28 cellular contexts compared by ENCODE assay signal in genomic region chr12:108432423-108432822, GRCh38.
DNase-seq lines count a peak whose midpoint lies in the region; ATAC-seq, FAIRE-seq and TF ChIP-seq lines count a peak whose summit lies in the region.
"Had no signal": no experiment of that assay in that cellular context is flagged by ENCODE, and none has a peak within 500 bp of the region (broad histone marks: within the 10 kb centered on the region; RNA-seq: fewer than 3 reads in every experiment).

No MANE protein-coding gene starts in this region.

- POLR2A ChIA-PET in K562 (lab: Yijun Ruan, JAX) (no interaction called here), H1 (lab: Charles Lee; ENCODE audit: partially characterized antibody) (interaction anchor here (0.6 kb wide), 1 partner anchor 108 kb away, joined by 3 read pairs; no protein-coding TSS in a partner anchor)

- TF ChIP-seq POLR2A in K562 (conservative IDR thresholded peaks at IDR 0.05) (no peak), H1 (IDR thresholded peaks at IDR 0.05; ENCODE audit: control extremely low read depth in 1 of 2, low read depth in 2 of 2, low read length in 2 of 2) (no peak)

- H2AFZ ChIP-seq in GM23338 (0 out of 2 replicates have a peak overlapping the region, but pooled peaks have one; percentile 38), K562 (ENCODE audit: low read depth, low read length) (no peak overlapping the region), H1 (ENCODE audit: low read length) (no peak overlapping the region), neural cell (ENCODE audit: low read depth, low read length) (peak overlapping the region; percentile 65)

- DNase-seq in GM23338 (ENCODE audit: low spot score): no peak
- no peak for DNase-seq in K562 (ENCODE audit: extremely low read depth in 1 of 4, low spot score in 3 of 4)
- DNase-seq in H1 (ENCODE audit: low read depth in 1 of 2, low spot score in 2 of 2): no peak
- DNase-seq in effector memory CD4-positive, alpha-beta T cell: no peak
- no peak for DNase-seq in stimulated activated naive CD8-positive, alpha-beta T cell treated with anti-CD3 and anti-CD28 coated beads, Interleukin-15, Interleukin-2, amounts not matched to agents 100 U/mL and 50 U/mL, for 24 hours
- DNase-seq in NCI-H1048 (lab: John Stamatoyannopoulos, UW): no peak
- DNase-seq: 8988T; ACHN; BE2C; C1 segment of cervical spinal cord; CD4-positive, alpha-beta memory T cell; CD4-positive, CD25-positive, alpha-beta regulatory T cell; CD8-positive, alpha-beta memory T cell; COR-L47; DMS 273 treated with DMSO at 0.1 percent for 48 hours; DMS153; DMS53; DMS79; DND-41; EL; GF-D8 had no signal

- ATAC-seq in GM23338 (no peak), K562 (no peak)
- ATAC-seq in stimulated activated naive CD8-positive, alpha-beta T cell treated with anti-CD3 and anti-CD28 coated beads, Interleukin-15, Interleukin-2, amounts not matched to agents 100 U/mL and 50 U/mL, for 24 hours: no peak

- H2BK15ac ChIP-seq in H1 (ENCODE audit: low read length): no peak overlapping the region

- WGBS in K562 (ENCODE audit: insufficient coverage, low coverage, missing lambda C conversion rate): 0% methylated on average over 4 of the region's 4 CpGs
- whole genome bisulfite sequencing in H1 (ENCODE audit: extremely low coverage in 1 of 2, insufficient coverage in 1 of 2, insufficient read length in 1 of 2, insufficient replicate concordance in 2 of 2, low coverage in 1 of 2, low lambda C conversion rate in 2 of 2, missing lambda C conversion rate in 1 of 2), 2 experiments: 92% methylated on average over 4 of the region's 4 CpGs; no CpG with 5 or more reads in 1 of the 2 experiments

- H4K5ac ChIP-seq in H1 (ENCODE audit: insufficient read length, low read depth, low read length): no peak overlapping the region

- H2BK120ac ChIP-seq in H1 (replicated peaks; ENCODE audit: low read depth, low read length): no peak overlapping the region

- no peak overlapping the region for H4K8ac ChIP-seq in H1 (ENCODE audit: extremely low read depth, insufficient read depth, low read length)

- H3K9me3 ChIP-seq in K562 (replicated peaks; ENCODE audit: control insufficient read depth, insufficient read depth, low read depth, low read length): no peaks in the 10 kb centered on the region
- H3K9me3 ChIP-seq in H1 (ENCODE audit: insufficient read depth in 2 of 2, low read depth in 1 of 2, low read length in 1 of 2): no peaks in the 10 kb centered on the region
- no peaks in the 10 kb centered on the region for H3K9me3 ChIP-seq in neural cell (ENCODE audit: low read length)
- no peaks in the 10 kb centered on the region for H3K9me3 ChIP-seq in effector memory CD4-positive, alpha-beta T cell (ENCODE audit: control insufficient read depth, low read length)
- H3K9me3 ChIP-seq: BE2C, BLaER1 had no signal

- H2BK5ac ChIP-seq in H1 (ENCODE audit: low read depth, low read length): no peak overlapping the region

- no peaks in the 10 kb centered on the region for H3K23me2 ChIP-seq in H1 (ENCODE audit: low read depth, low read length)

- no TSS peak for BruUV-seq in K562 (replicated peaks; lab: Mats Ljungman, UMichigan)

- no peaks in the 10 kb centered on the region; the same call in 2 of the 3 replicates for H3K9me3 Mint-ChIP-seq in GM23338
- H3K9me3 Mint-ChIP-seq: CD14-positive monocyte; CD4-positive, alpha-beta memory T cell; CD8-positive, alpha-beta memory T cell had no signal

- H4K91ac ChIP-seq in H1 (replicated peaks; ENCODE audit: insufficient read length, low read length): no peak overlapping the region

- H3K4me3 ChIP-seq in GM23338 (no peak overlapping the region), K562 (no peak overlapping the region), H1 (ENCODE audit: extremely low read depth in 1 of 4, insufficient read depth in 2 of 4, low read depth in 3 of 4, low read length in 4 of 4) (no peak overlapping the region), neural cell (ENCODE audit: low read length) (peak overlapping the region; percentile 30)
- H3K4me3 ChIP-seq in effector memory CD4-positive, alpha-beta T cell (ENCODE audit: insufficient read depth, low read depth, low read length, poor library complexity, severe bottlenecking): no peak overlapping the region
- H3K4me3 ChIP-seq: BLaER1 had no signal

- no peak overlapping the region for H3K4ac ChIP-seq in H1 (replicated peaks; ENCODE audit: insufficient read length, low read depth, low read length)

- no peak overlapping the region for H2AK5ac ChIP-seq in H1 (ENCODE audit: low read depth, low read length)

- no peak for FAIRE-seq in K562 (lab: Jason Lieb, UNC)
- no peak for FAIRE-seq in H1 (lab: Jason Lieb, UNC)
- FAIRE-seq: A204.1, G401.6, GM12891, GM19239 had no signal

- H3K23ac ChIP-seq in H1 (ENCODE audit: insufficient read length): no peak overlapping the region

- no peak for TF ChIP-seq CTCF in GM23338 (conservative IDR thresholded peaks at IDR 0.05; ENCODE audit: low read depth in 2 of 2)
- TF ChIP-seq CTCF in K562 (IDR thresholded peaks at IDR 0.05 in 2 of 3, conservative IDR thresholded peaks at IDR 0.05 in 1 of 3; ENCODE audit: insufficient read depth in 2 of 3, low read depth in 1 of 3, low read length in 3 of 3): no peak
- no peak for TF ChIP-seq CTCF in H1 (IDR thresholded peaks at IDR 0.05; ENCODE audit: control extremely low read depth in 1 of 3, insufficient read depth in 1 of 3, low read depth in 1 of 3, low read length in 3 of 3)
- no peak for TF ChIP-seq CTCF in neural cell (IDR thresholded peaks at IDR 0.05; ENCODE audit: poor library complexity, severe bottlenecking)

- no peak overlapping the region for H3K27ac Mint-ChIP-seq in GM23338
- H3K27ac Mint-ChIP-seq: CD14-positive monocyte; CD4-positive, alpha-beta memory T cell; CD4-positive, CD25-positive, alpha-beta regulatory T cell; CD8-positive, alpha-beta memory T cell had no signal

- H3K27ac ChIP-seq in GM23338 (ENCODE audit: low read depth): no peak overlapping the region
- H3K27ac ChIP-seq in K562 (ENCODE audit: extremely low read depth, low read depth, low read length): no peak overlapping the region
- no peak overlapping the region for H3K27ac ChIP-seq in H1 (ENCODE audit: low read depth, low read length)
- H3K27ac ChIP-seq in neural cell (ENCODE audit: low read length): peak overlapping the region; percentile 81
- H3K27ac ChIP-seq in effector memory CD4-positive, alpha-beta T cell (ENCODE audit: insufficient read depth, low read length, poor library complexity, severe bottlenecking): no peak overlapping the region
- H3K27ac ChIP-seq: BLaER1 had no signal

- H3K9me2 ChIP-seq in GM23338 (ENCODE audit: insufficient read depth): 0 out of 2 replicates have a peak, but pooled peaks cover 9% of the 10 kb centered on the region
- H3K9me2 ChIP-seq in neural cell (ENCODE audit: insufficient read depth, low read length): no peaks in the 10 kb centered on the region

- H4K20me1 ChIP-seq in GM23338 (replicated peaks; ENCODE audit: insufficient read depth): no peaks in the 10 kb centered on the region
- H4K20me1 ChIP-seq in K562 (replicated peaks; ENCODE audit: control insufficient read depth, insufficient read depth, low read length): no peaks in the 10 kb centered on the region; the same call in 1 of the 2 replicates
- no peaks in the 10 kb centered on the region for H4K20me1 ChIP-seq in H1 (replicated peaks in 1 of 2; ENCODE audit: control insufficient read depth in 1 of 2, insufficient read depth in 2 of 2, low read length in 2 of 2)
- H4K20me1 ChIP-seq in neural cell (ENCODE audit: insufficient read depth): no peaks in the 10 kb centered on the region
- H4K20me1 ChIP-seq: BLaER1 had no signal

- no peaks in the 10 kb centered on the region for H3K79me1 ChIP-seq in H1 (ENCODE audit: low read depth, low read length)

- H3F3A ChIP-seq in GM23338 (replicated peaks; ENCODE audit: low read depth): no peaks in the 10 kb centered on the region
- no peaks in the 10 kb centered on the region for H3F3A ChIP-seq in neural cell (ENCODE audit: insufficient read depth, low read length, poor library complexity, severe bottlenecking)

- H3K4me1 ChIP-seq in GM23338 (ENCODE audit: insufficient read depth): no peaks in the 10 kb centered on the region
- no peaks in the 10 kb centered on the region for H3K4me1 ChIP-seq in K562 (replicated peaks in 1 of 2; ENCODE audit: control insufficient read depth in 2 of 2, insufficient read depth in 2 of 2, low read length in 2 of 2)
- H3K4me1 ChIP-seq in H1 (replicated peaks in 1 of 4; ENCODE audit: control insufficient read depth in 3 of 4, insufficient read depth in 4 of 4, low read length in 3 of 4): peaks cover 0 to 3% (median 0%) of the 10 kb centered on the region in 4 experiments; a peak in 1 of 7 replicates
- no peaks in the 10 kb centered on the region for H3K4me1 ChIP-seq in effector memory CD4-positive, alpha-beta T cell (ENCODE audit: control insufficient read depth, insufficient read depth, low read length, poor library complexity, severe bottlenecking)
- H3K4me1 ChIP-seq: BE2C, BLaER1 had no signal

- H3K9me1 ChIP-seq in K562 (ENCODE audit: control insufficient read depth, insufficient read depth, low read length): no peaks in the 10 kb centered on the region

- intact Hi-C loops in K562 (cut with micrococcal nuclease): no loop called here

- H3K36me3 ChIP-seq in GM23338 (ENCODE audit: insufficient read depth): no peaks in the 10 kb centered on the region
- H3K36me3 ChIP-seq in K562 (ENCODE audit: control insufficient read depth, insufficient read depth, low read length): no peaks in the 10 kb centered on the region
- H3K36me3 ChIP-seq in H1 (ENCODE audit: control insufficient read depth in 2 of 4, insufficient read depth in 4 of 4, low read length in 3 of 4): no peaks in the 10 kb centered on the region
- no peaks in the 10 kb centered on the region for H3K36me3 ChIP-seq in neural cell (ENCODE audit: insufficient read depth, low read length)
- H3K36me3 ChIP-seq in effector memory CD4-positive, alpha-beta T cell (ENCODE audit: control insufficient read depth, insufficient read depth, low read length): no peaks in the 10 kb centered on the region
- H3K36me3 ChIP-seq: BE2C, BLaER1 had no signal

- H3K4me1 Mint-ChIP-seq in GM23338: no peaks in the 10 kb centered on the region
- H3K4me1 Mint-ChIP-seq: CD14-positive monocyte; CD4-positive, alpha-beta memory T cell; CD4-positive, CD25-positive, alpha-beta regulatory T cell; CD8-positive, alpha-beta memory T cell had no signal

- H3K4me3 Mint-ChIP-seq in GM23338: no peak overlapping the region
- H3K4me3 Mint-ChIP-seq: CD14-positive monocyte; CD4-positive, alpha-beta memory T cell; CD4-positive, CD25-positive, alpha-beta regulatory T cell; CD8-positive, alpha-beta memory T cell had no signal

- H2BK20ac ChIP-seq in H1 (ENCODE audit: low read length): no peak overlapping the region

- 0 out of 2 replicates have a peak overlapping the region, but pooled peaks have one; percentile 55 for H2BK12ac ChIP-seq in H1 (ENCODE audit: low read depth, low read length)

- no peaks in the 10 kb centered on the region for H3K27me3 ChIP-seq in GM23338 (ENCODE audit: insufficient read depth)
- peaks cover 13 to 37% of the 10 kb centered on the region in 2 experiments; a peak in 3 of 5 replicates for H3K27me3 ChIP-seq in K562 (ENCODE audit: control insufficient read depth in 2 of 2, insufficient read depth in 2 of 2, low read length in 2 of 2)
- H3K27me3 ChIP-seq in H1 (replicated peaks in 1 of 4; ENCODE audit: control insufficient read depth in 3 of 4, extremely low read depth in 1 of 4, insufficient read depth in 3 of 4, low read length in 3 of 4): no peaks in the 10 kb centered on the region
- no peaks in the 10 kb centered on the region for H3K27me3 ChIP-seq in neural cell (ENCODE audit: insufficient read depth, low read depth, low read length)
- no peaks in the 10 kb centered on the region for H3K27me3 ChIP-seq in effector memory CD4-positive, alpha-beta T cell (replicated peaks; ENCODE audit: control insufficient read depth, insufficient read depth, low read length, poor library complexity, severe bottlenecking)
- H3K27me3 ChIP-seq: BE2C, BLaER1 had no signal

- no peak overlapping the region for H3K18ac ChIP-seq in H1 (ENCODE audit: extremely low read depth, low read length)

- TF ChIP-seq RAD21 in K562 (CRISPR knock-in tag; conservative IDR thresholded peaks at IDR 0.05 in 1 of 2, IDR thresholded peaks at IDR 0.05 in 1 of 2) (no peak), H1 (IDR thresholded peaks at IDR 0.05 in 1 of 2, conservative IDR thresholded peaks at IDR 0.05 in 1 of 2; ENCODE audit: low read depth in 2 of 2, low read length in 2 of 2) (no peak), neural cell (conservative IDR thresholded peaks at IDR 0.05) (no peak)

- CTCF ChIA-PET in K562 (lab: Yijun Ruan, JAX; ENCODE audit: low intra/inter-chr PET ratio): no interaction called here
- CTCF ChIA-PET in H1 (lab: Charles Lee; ENCODE audit: partially characterized antibody): no interaction called here

- peaks cover 3% of the 10 kb centered on the region; the same call in 1 of the 3 replicates for H3K36me3 Mint-ChIP-seq in GM23338 (ENCODE audit: low read depth)
- H3K36me3 Mint-ChIP-seq: CD14-positive monocyte; CD4-positive, alpha-beta memory T cell; CD4-positive, CD25-positive, alpha-beta regulatory T cell; CD8-positive, alpha-beta memory T cell had no signal

- in situ Hi-C loops in K562 (cut with MboI): no loop called here

- H3K9ac ChIP-seq in K562 (ENCODE audit: insufficient read depth in 1 of 2, low read depth in 2 of 2, low read length in 2 of 2) (no peak overlapping the region), H1 (replicated peaks in 1 of 4; ENCODE audit: extremely low read depth in 1 of 4, low read depth in 3 of 4, low read length in 3 of 4) (no peak overlapping the region), neural cell (ENCODE audit: low read length) (peak overlapping the region; percentile 50)
- H3K9ac ChIP-seq: BLaER1 had no signal

- no peaks in the 10 kb centered on the region for H3K79me2 ChIP-seq in GM23338 (replicated peaks; ENCODE audit: insufficient read depth)
- H3K79me2 ChIP-seq in K562 (ENCODE audit: control insufficient read depth, insufficient read depth, low read length): no peaks in the 10 kb centered on the region
- H3K79me2 ChIP-seq in H1 (ENCODE audit: control insufficient read depth in 1 of 2, insufficient read depth in 2 of 2, low read length in 2 of 2): no peaks in the 10 kb centered on the region
- H3K79me2 ChIP-seq in neural cell (replicated peaks; ENCODE audit: insufficient read depth, low read length): no peaks in the 10 kb centered on the region

- no peak overlapping the region for H3K14ac ChIP-seq in H1 (ENCODE audit: insufficient read length)

- H3K4me2 ChIP-seq in GM23338 (no peak overlapping the region), K562 (ENCODE audit: insufficient read depth, low read length) (no peak overlapping the region), H1 (ENCODE audit: insufficient read depth in 1 of 2, low read depth in 2 of 2, low read length in 2 of 2) (no peak overlapping the region), neural cell (ENCODE audit: low read length) (no peak overlapping the region)
- H3K4me2 ChIP-seq: BLaER1 had no signal

- TF ChIP-seq EP300 in K562 (IDR thresholded peaks at IDR 0.05; ENCODE audit: low read length): no peak
- TF ChIP-seq EP300 in H1 (IDR thresholded peaks at IDR 0.05; ENCODE audit: borderline replicate concordance in 1 of 2, low read depth in 2 of 2, low read length in 2 of 2): no peak
- TF ChIP-seq EP300 in neural cell (conservative IDR thresholded peaks at IDR 0.05; ENCODE audit: poor library complexity, severe bottlenecking): no peak

- peaks cover 2% of the 10 kb centered on the region for H3K27me3 Mint-ChIP-seq in GM23338 (ENCODE audit: insufficient read depth, low read depth, poor library complexity)

- no peak overlapping the region for H3K56ac ChIP-seq in H1 (replicated peaks; ENCODE audit: insufficient read length, low read depth, low read length)

Comparison
In these comparisons a context has a peak if more than half of its experiments do, and no peak if none do; other contexts are left out.
1. H2AFZ ChIP-seq: peak in GM23338 (single experiment) and neural cell (single experiment); none in K562 (single experiment) and H1 (single experiment).